In the genomic region with DNA sequence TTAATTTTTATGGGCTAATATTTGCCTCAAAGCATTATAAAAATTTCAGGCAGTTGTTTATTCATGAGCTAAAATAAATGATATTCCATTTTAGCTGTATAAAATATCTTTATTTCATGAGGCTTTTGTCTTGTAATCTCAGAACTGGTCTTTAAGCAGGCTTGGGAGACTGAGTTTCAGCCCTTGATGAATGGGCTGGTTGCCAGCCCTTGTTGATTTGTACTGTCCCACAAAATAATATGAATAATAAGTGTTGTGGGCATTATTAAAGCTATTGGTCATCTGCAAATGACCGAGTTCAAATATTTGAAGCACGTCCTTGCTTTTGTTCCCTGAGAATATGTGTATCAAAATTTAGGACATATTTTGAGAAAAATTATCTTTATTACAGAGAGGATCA, we compare ENCODE assay signal across 23 cellular contexts.
DNase-seq lines count a peak whose midpoint lies in the region; TF ChIP-seq lines count a peak whose summit lies in the region.
"Had no signal": no experiment of that assay in that cellular context is flagged by ENCODE, and none has a peak within 500 bp of the region (broad histone marks: within the 10 kb centered on the region; RNA-seq: fewer than 3 reads in every experiment).

No MANE protein-coding gene starts in this region.

- peak overlapping the region; percentile 84 for H3K27ac ChIP-seq in VCaP
- peak overlapping the region; percentile 12 for H3K27ac ChIP-seq in cingulate gyrus (ENCODE audit: low read depth, low read length)
- H3K27ac ChIP-seq: A549; BLaER1 treated with 17β-estradiol and CSF1 and Interleukin-3, amounts not matched to agents 10 nM and 100 nM; GM23248 had no signal

- peak; percentile 21 for DNase-seq in inferior parietal cortex (ENCODE audit: extremely low spot score)
- DNase-seq in superior temporal gyrus (ENCODE audit: extremely low spot score), result peak; percentile 46
- no peak for DNase-seq in activated CD8-positive, alpha-beta memory T cell treated with anti-CD3 and anti-CD28 coated beads, Interleukin-2, amount 50 U/mL, for 48 hours
- DNase-seq in activated CD4-positive, alpha-beta T cell treated with anti-CD3 and anti-CD28 coated beads, Interleukin-2, amount 50 U/mL, for 1 hour, result no peak
- DNase-seq in cerebellar cortex (ENCODE audit: low spot score), result no peak
- DNase-seq in RKO (ENCODE audit: low spot score), result no peak
- DNase-seq: 8988T; ACHN; AML-193; BE2C; Calu3; CD4-positive, alpha-beta memory T cell; COR-L47; DMS53; DMS79 treated with DMSO at 0.1 percent for 48 hours; GF-D8; GM23248; H7; HCEC 1CT had no signal

- TF ChIP-seq CTCF in VCaP (conservative IDR thresholded peaks at IDR 0.05), result no peak

Comparison
In these comparisons a context has a peak if more than half of its experiments do, and no peak if none do; other contexts are left out.
1. DNase-seq: peak in inferior parietal cortex (single experiment) and superior temporal gyrus (single experiment); none in activated CD8-positive, alpha-beta memory T cell treated with anti-CD3 and anti-CD28 coated beads, Interleukin-2, amount 50 U/mL, for 48 hours (single experiment), activated CD4-positive, alpha-beta T cell treated with anti-CD3 and anti-CD28 coated beads, Interleukin-2, amount 50 U/mL, for 1 hour (single experiment), cerebellar cortex (single experiment) and RKO (single experiment).